Comparison of ENCODE assay signal across 8 cellular contexts in genomic region chr22:41862160-41862529, GRCh38. TPM values are rescaled to one million over a fixed set of nuclear protein-coding genes. Genes with fewer than 3 reads are reported as not detected.
DNase-seq lines count a peak whose midpoint lies in the region; ATAC-seq lines count a peak whose summit lies in the region.

No MANE protein-coding gene starts in this region.

- peak overlapping the region; percentile 52 to 90 (median 83) for H3K4me3 Mint-ChIP-seq in IgD-negative memory B cell

- DNase-seq in Right ventricle myocardium superior (no peak), cardiac septum (ENCODE audit: low spot score) (no peak), substantia nigra (lab: John Stamatoyannopoulos, UW) (no peak), HT-29 (ENCODE audit: low spot score) (no peak)
- DNase-seq in activated T-helper 9 cell treated with anti-CD3 and anti-CD28 coated beads, Interleukin-2, amount 50 U/mL, for 16 hours (ENCODE audit: low read depth): peak; percentile 42

- H3K27ac ChIP-seq in layer of hippocampus (ENCODE audit: low read depth, low read length): peak overlapping the region; percentile 9
- H3K27ac ChIP-seq in substantia nigra (ENCODE audit: low read depth, low read length, poor library complexity, severe bottlenecking): peak overlapping the region; percentile 57

- H3K36me3 Mint-ChIP-seq in IgD-negative memory B cell: peaks cover 10% of the 10 kb centered on the region

- H3K4me1 Mint-ChIP-seq in IgD-negative memory B cell: peaks cover 56 to 64% (median 59%) of the 10 kb centered on the region in 3 donors

- H3K27ac Mint-ChIP-seq in IgD-negative memory B cell: peak overlapping the region; percentile 97 to 98 (median 97)

- H3K9me3 Mint-ChIP-seq in IgD-negative memory B cell: no peaks in the 10 kb centered on the region

- intact Hi-C loops in Right ventricle myocardium superior (cut with DNase I): no loop called here
- intact Hi-C loops in cardiac septum (cut with DNase I): no loop called here

- H3K27me3 ChIP-seq in layer of hippocampus (ENCODE audit: control insufficient read depth, insufficient read depth, low read length): no peaks in the 10 kb centered on the region

- no peaks in the 10 kb centered on the region for H3K27me3 Mint-ChIP-seq in IgD-negative memory B cell

- ATAC-seq in Right ventricle myocardium superior (ENCODE audit: poor library complexity): peak; percentile 15
- no peak for ATAC-seq in GM19455 (IDR thresholded peaks at IDR 0.05; ENCODE audit: unreplicated experiment)

RNA-seq across cellular contexts. Expression of gene SREBF2, which starts 29.2 kb away (rescaled TPM):
- total RNA-seq in Right ventricle myocardium superior (75.2 TPM), cardiac septum (105 TPM)
- 59.8 TPM for polyA plus RNA-seq in IgD-negative memory B cell
- total RNA-seq in HT-29 (2014; rRNA removed; shearing (Covaris generic)): 88.5 and 104 TPM in 2 replicates

RNA-seq across cellular contexts. Expression of gene SHISA8, which starts 52.7 kb away (rescaled TPM):
- total RNA-seq in Right ventricle myocardium superior: 6.4 TPM
- not detected for total RNA-seq in cardiac septum
- polyA plus RNA-seq in IgD-negative memory B cell: 1.7 TPM
- not detected in 2 replicates for total RNA-seq in HT-29 (2014; rRNA removed; shearing (Covaris generic))
